1 cellular context compared by ENCODE assay signal in the genomic region with DNA sequence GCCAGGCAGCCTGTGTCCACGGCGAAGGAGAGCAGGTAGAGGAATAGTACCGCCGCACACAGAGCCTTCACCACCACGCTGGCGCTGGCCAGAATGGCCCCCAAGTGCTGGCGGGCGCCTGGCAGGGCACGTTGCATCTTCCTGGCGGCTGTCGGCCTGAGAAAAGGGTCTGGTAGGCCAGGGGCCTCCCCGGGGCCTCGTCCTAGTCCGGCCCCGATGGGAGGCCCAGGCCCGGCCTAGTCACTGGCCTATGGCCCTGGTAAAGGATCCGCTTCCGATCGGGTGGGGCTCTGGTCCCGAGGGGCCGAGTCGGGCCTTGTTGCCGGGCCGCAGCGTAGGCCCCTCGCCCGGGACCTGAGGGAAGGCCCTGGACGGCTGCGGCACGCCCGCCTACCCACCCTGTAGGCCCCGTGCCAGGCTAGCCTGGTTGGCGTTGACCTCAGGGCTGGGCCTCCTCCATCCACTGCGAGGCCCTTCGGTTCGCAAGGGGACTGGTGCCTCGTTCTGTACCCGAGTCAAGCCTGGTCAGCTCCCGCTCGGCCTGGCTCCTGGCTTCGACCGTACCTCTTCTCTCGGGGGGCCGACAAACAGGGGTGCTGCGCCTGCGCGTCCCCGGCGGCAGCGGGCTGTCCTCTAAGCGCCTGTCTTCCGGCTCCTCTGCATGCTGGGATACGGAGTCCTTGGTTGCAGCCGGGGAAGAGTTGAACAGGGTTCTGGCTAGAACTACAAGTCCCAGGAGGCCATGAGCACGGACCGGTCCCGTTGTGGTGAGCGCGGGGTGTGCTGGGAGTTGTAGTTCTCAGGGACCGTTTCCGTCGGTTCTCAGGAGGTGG.
TF ChIP-seq lines count a peak whose summit lies in the region.

TMEM115 (minus strand) TSS at position 595 of the 833 bp plus-strand sequence; CDS start at position 137, 458 bp downstream.

TF ChIP-seq in HepG2, 621 proteins besides CTCF, POLR2A, EP300 and RAD21 (continued from another document and continues in another):
- no peak for TF ChIP-seq KLF13 (CRISPR knock-in tag; IDR thresholded peaks at IDR 0.05)
- 0 out of 2 replicates have a peak, but pooled peaks have one; percentile 18 for TF ChIP-seq ZNF253 (CRISPR knock-in tag; IDR thresholded peaks at IDR 0.05; ENCODE audit: borderline replicate concordance)
- no peak for TF ChIP-seq SNAPC5 (CRISPR knock-in tag; IDR thresholded peaks at IDR 0.05; ENCODE audit: borderline replicate concordance)
- TF ChIP-seq ZBTB2 (CRISPR knock-in tag; IDR thresholded peaks at IDR 0.05; ENCODE audit: low read depth), result no peak
- no peak for TF ChIP-seq SRSF4 (IDR thresholded peaks at IDR 0.05; ENCODE audit: low read depth, low read length, poor library complexity, severe bottlenecking)
- no peak for TF ChIP-seq ZNF557 (CRISPR knock-in tag; IDR thresholded peaks at IDR 0.05)
- no peak for TF ChIP-seq ZNF296 (CRISPR knock-in tag; conservative IDR thresholded peaks at IDR 0.05)
- TF ChIP-seq FOXO1 (CRISPR knock-in tag; IDR thresholded peaks at IDR 0.05), result peak; percentile 13; the same call in 1 of the 2 replicates
- TF ChIP-seq DMAP1 (CRISPR knock-in tag; IDR thresholded peaks at IDR 0.05), result peak; percentile 80; the same call in 1 of the 2 replicates
- TF ChIP-seq FOXM1 (CRISPR knock-in tag; IDR thresholded peaks at IDR 0.05), result no peak
- TF ChIP-seq ZNF629 (CRISPR knock-in tag; conservative IDR thresholded peaks at IDR 0.05), result no peak
- TF ChIP-seq ZNF577 (CRISPR knock-in tag; IDR thresholded peaks at IDR 0.05; ENCODE audit: borderline replicate concordance, low read depth), result peak; percentile 92
- no peak for TF ChIP-seq ZBTB40 (IDR thresholded peaks at IDR 0.05)
- peak; percentile 80 for TF ChIP-seq ZBTB40 (CRISPR knock-in tag; IDR thresholded peaks at IDR 0.05)
- peak; percentile 22; the same call in 1 of the 2 replicates for TF ChIP-seq PCBP1 (IDR thresholded peaks at IDR 0.05; ENCODE audit: borderline replicate concordance, low read depth, low read length)
- no peak for TF ChIP-seq ZKSCAN8 (CRISPR knock-in tag; IDR thresholded peaks at IDR 0.05; ENCODE audit: borderline replicate concordance)
- TF ChIP-seq, protein P1, sequence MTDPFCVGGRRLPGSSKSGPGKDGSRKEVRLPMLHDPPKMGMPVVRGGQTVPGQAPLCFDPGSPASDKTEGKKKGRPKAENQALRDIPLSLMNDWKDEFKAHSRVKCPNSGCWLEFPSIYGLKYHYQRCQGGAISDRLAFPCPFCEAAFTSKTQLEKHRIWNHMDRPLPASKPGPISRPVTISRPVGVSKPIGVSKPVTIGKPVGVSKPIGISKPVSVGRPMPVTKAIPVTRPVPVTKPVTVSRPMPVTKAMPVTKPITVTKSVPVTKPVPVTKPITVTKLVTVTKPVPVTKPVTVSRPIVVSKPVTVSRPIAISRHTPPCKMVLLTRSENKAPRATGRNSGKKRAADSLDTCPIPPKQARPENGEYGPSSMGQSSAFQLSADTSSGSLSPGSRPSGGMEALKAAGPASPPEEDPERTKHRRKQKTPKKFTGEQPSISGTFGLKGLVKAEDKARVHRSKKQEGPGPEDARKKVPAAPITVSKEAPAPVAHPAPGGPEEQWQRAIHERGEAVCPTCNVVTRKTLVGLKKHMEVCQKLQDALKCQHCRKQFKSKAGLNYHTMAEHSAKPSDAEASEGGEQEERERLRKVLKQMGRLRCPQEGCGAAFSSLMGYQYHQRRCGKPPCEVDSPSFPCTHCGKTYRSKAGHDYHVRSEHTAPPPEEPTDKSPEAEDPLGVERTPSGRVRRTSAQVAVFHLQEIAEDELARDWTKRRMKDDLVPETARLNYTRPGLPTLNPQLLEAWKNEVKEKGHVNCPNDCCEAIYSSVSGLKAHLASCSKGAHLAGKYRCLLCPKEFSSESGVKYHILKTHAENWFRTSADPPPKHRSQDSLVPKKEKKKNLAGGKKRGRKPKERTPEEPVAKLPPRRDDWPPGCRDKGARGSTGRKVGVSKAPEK (CRISPR knock-in tag; IDR thresholded peaks at IDR 0.05; ENCODE audit: borderline replicate concordance), result no peak
- TF ChIP-seq ZBTB10 (CRISPR knock-in tag; IDR thresholded peaks at IDR 0.05; ENCODE audit: borderline replicate concordance), result peak; percentile 87; the same call in 1 of the 2 replicates
- no peak for TF ChIP-seq MYNN (CRISPR knock-in tag; IDR thresholded peaks at IDR 0.05; ENCODE audit: low read depth)
- no peak for TF ChIP-seq ARNT (IDR thresholded peaks at IDR 0.05)
- TF ChIP-seq TFAP4 (IDR thresholded peaks at IDR 0.05; ENCODE audit: borderline replicate concordance, low read depth), result peak; percentile 46; the same call in 1 of the 2 replicates
- no peak for TF ChIP-seq REXO4 (CRISPR knock-in tag; IDR thresholded peaks at IDR 0.05; ENCODE audit: borderline replicate concordance)
- TF ChIP-seq MIER3 (CRISPR knock-in tag; IDR thresholded peaks at IDR 0.05; ENCODE audit: borderline replicate concordance), result peak; percentile 84; the same call in 1 of the 2 replicates
- TF ChIP-seq ZNF274 (CRISPR knock-in tag; IDR thresholded peaks at IDR 0.05), result peak; percentile 72; the same call in 1 of the 2 replicates
- TF ChIP-seq, protein P2, sequence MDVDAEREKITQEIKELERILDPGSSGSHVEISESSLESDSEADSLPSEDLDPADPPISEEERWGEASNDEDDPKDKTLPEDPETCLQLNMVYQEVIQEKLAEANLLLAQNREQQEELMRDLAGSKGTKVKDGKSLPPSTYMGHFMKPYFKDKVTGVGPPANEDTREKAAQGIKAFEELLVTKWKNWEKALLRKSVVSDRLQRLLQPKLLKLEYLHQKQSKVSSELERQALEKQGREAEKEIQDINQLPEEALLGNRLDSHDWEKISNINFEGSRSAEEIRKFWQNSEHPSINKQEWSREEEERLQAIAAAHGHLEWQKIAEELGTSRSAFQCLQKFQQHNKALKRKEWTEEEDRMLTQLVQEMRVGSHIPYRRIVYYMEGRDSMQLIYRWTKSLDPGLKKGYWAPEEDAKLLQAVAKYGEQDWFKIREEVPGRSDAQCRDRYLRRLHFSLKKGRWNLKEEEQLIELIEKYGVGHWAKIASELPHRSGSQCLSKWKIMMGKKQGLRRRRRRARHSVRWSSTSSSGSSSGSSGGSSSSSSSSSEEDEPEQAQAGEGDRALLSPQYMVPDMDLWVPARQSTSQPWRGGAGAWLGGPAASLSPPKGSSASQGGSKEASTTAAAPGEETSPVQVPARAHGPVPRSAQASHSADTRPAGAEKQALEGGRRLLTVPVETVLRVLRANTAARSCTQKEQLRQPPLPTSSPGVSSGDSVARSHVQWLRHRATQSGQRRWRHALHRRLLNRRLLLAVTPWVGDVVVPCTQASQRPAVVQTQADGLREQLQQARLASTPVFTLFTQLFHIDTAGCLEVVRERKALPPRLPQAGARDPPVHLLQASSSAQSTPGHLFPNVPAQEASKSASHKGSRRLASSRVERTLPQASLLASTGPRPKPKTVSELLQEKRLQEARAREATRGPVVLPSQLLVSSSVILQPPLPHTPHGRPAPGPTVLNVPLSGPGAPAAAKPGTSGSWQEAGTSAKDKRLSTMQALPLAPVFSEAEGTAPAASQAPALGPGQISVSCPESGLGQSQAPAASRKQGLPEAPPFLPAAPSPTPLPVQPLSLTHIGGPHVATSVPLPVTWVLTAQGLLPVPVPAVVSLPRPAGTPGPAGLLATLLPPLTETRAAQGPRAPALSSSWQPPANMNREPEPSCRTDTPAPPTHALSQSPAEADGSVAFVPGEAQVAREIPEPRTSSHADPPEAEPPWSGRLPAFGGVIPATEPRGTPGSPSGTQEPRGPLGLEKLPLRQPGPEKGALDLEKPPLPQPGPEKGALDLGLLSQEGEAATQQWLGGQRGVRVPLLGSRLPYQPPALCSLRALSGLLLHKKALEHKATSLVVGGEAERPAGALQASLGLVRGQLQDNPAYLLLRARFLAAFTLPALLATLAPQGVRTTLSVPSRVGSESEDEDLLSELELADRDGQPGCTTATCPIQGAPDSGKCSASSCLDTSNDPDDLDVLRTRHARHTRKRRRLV (CRISPR knock-in tag; IDR thresholded peaks at IDR 0.05), result no peak
- TF ChIP-seq TOPORS (CRISPR knock-in tag; IDR thresholded peaks at IDR 0.05), result 0 out of 2 replicates have a peak, but pooled peaks have one; percentile 57
- no peak for TF ChIP-seq ZNF570 (CRISPR knock-in tag; IDR thresholded peaks at IDR 0.05; ENCODE audit: borderline replicate concordance)
- peak; percentile 31; the same call in 1 of the 2 replicates for TF ChIP-seq JUN (CRISPR knock-in tag; IDR thresholded peaks at IDR 0.05)
- no peak for TF ChIP-seq ZNF33A (CRISPR knock-in tag; IDR thresholded peaks at IDR 0.05; ENCODE audit: borderline replicate concordance)
